Comparison of ENCODE assay signal across 8 cellular contexts in genomic region chr12:49019435-49020317, GRCh38. TPM values are rescaled to one million over a fixed set of nuclear protein-coding genes. Genes with fewer than 3 reads are reported as not detected.
DNase-seq lines count a peak whose midpoint lies in the region; ATAC-seq and TF ChIP-seq lines count a peak whose summit lies in the region.

No MANE protein-coding gene starts in this region.

- H3K4me1 ChIP-seq in esophagus squamous epithelium (peaks cover 8 to 28% (median 16%) of the 10 kb centered on the region in 3 donors), psoas muscle (peaks cover 30% of the 10 kb centered on the region)

- DNase-seq in NCI-H510A treated with DMSO at 0.1 percent for 48 hours (lab: John Stamatoyannopoulos, UW) = peak; percentile 41
- no peak for DNase-seq in NCI-H510A (lab: John Stamatoyannopoulos, UW)
- peak; percentile 75 for DNase-seq in MV-4-11 (lab: John Stamatoyannopoulos, UW)
- peak; percentile 55 for DNase-seq in activated CD4-positive, alpha-beta memory T cell treated with anti-CD3 and anti-CD28 coated beads for 36 hours
- DNase-seq in esophagus squamous epithelium (lab: John Stamatoyannopoulos, UW) = no peak
- DNase-seq in psoas muscle = peak in 1 of 2 donors; percentile 49
- DNase-seq in posterior vena cava (ENCODE audit: low spot score) = no peak

- POLR2A ChIA-PET in activated CD4-positive, alpha-beta memory T cell treated with anti-CD3 and anti-CD28 coated beads for 36 hours (lab: Charles Lee) = interaction anchor here (0.6 to 1.2 kb wide), 3 partner anchors 21 to 79 kb away, joined by 3 to 4 read pairs (median 3); partner anchors contain the start of gene DDN

- peaks cover 19% of the 10 kb centered on the region for H3K36me3 Mint-ChIP-seq in activated CD4-positive, alpha-beta memory T cell treated with anti-CD3 and anti-CD28 coated beads for 36 hours

- no peak for TF ChIP-seq CTCF in esophagus squamous epithelium (IDR thresholded peaks at IDR 0.05)
- no peak for TF ChIP-seq CTCF in psoas muscle (IDR thresholded peaks at IDR 0.05)

- WGBS in esophagus squamous epithelium, 2 donors = 55% methylated on average over 9 of the region's 9 CpGs
- 57 to 64% (median 58%) methylated on average over 9 of the region's 9 CpGs for WGBS in psoas muscle, 3 donors

- H3K27ac ChIP-seq in esophagus squamous epithelium = peak overlapping the region; percentile 93 to 98 (median 96)
- peak overlapping the region; percentile 96 for H3K27ac ChIP-seq in psoas muscle

- H3K27ac Mint-ChIP-seq in activated CD4-positive, alpha-beta memory T cell treated with anti-CD3 and anti-CD28 coated beads for 36 hours = peak overlapping the region; percentile 92

- CTCF ChIA-PET in activated CD4-positive, alpha-beta memory T cell treated with anti-CD3 and anti-CD28 coated beads for 36 hours (lab: Charles Lee) = interaction anchor here (0.6 to 2.6 kb wide), 17 partner anchors 9 to 216 kb away, joined by 3 to 24 read pairs (median 5); partner anchors contain the start of genes DDX23 and RHEBL1

- no peaks in the 10 kb centered on the region for H3K9me3 Mint-ChIP-seq in activated CD4-positive, alpha-beta memory T cell treated with anti-CD3 and anti-CD28 coated beads for 36 hours

- peaks cover 14 to 47% (median 26%) of the 10 kb centered on the region in 3 donors for H3K36me3 ChIP-seq in esophagus squamous epithelium
- peaks cover 5 to 43% of the 10 kb centered on the region in 2 donors for H3K36me3 ChIP-seq in psoas muscle (ENCODE audit: insufficient read depth in 1 of 2, low read depth in 1 of 2)

- intact Hi-C loops in activated CD4-positive, alpha-beta memory T cell treated with anti-CD3 and anti-CD28 coated beads for 36 hours (cut with micrococcal nuclease) = loop anchor here (2.0 to 5.0 kb wide), 3 partner anchors 37 to 248 kb away; partner anchors contain the start of genes TUBA1A and TUBA1C
- intact Hi-C loops in esophagus squamous epithelium (cut with DNase I) (no loop called here), psoas muscle (cut with DNase I) (loop anchor here (5.0 kb wide), 1 partner anchor 38 kb away; no protein-coding TSS in a partner anchor), posterior vena cava (cut with DNase I) (loop anchor here in 1 of 2 donors (2.0 kb wide), 1 partner anchor 41 kb away; the partner anchor contains the start of gene KMT2D)

- no peaks in the 10 kb centered on the region for H3K9me3 ChIP-seq in esophagus squamous epithelium
- H3K9me3 ChIP-seq in psoas muscle = no peaks in the 10 kb centered on the region

- peaks cover 40% of the 10 kb centered on the region for H3K4me1 Mint-ChIP-seq in activated CD4-positive, alpha-beta memory T cell treated with anti-CD3 and anti-CD28 coated beads for 36 hours (ENCODE audit: low read depth)

- no peaks in the 10 kb centered on the region for H3K27me3 Mint-ChIP-seq in activated CD4-positive, alpha-beta memory T cell treated with anti-CD3 and anti-CD28 coated beads for 36 hours

- TF ChIP-seq POLR2A in esophagus squamous epithelium (IDR thresholded peaks at IDR 0.05) = no peak

- H3K4me3 ChIP-seq in esophagus squamous epithelium (peak overlapping the region; percentile 76 to 95 (median 88)), psoas muscle (peak overlapping the region; percentile 88)

- peak overlapping the region; percentile 95 for H3K4me3 Mint-ChIP-seq in activated CD4-positive, alpha-beta memory T cell treated with anti-CD3 and anti-CD28 coated beads for 36 hours

- ATAC-seq in psoas muscle (no peak), GM18873 (IDR thresholded peaks at IDR 0.05; ENCODE audit: low FRiP score, unreplicated experiment) (no peak)

- H3K27me3 ChIP-seq in esophagus squamous epithelium (no peaks in the 10 kb centered on the region), psoas muscle (ENCODE audit: insufficient read depth in 3 of 3, low read length in 2 of 3) (no peaks in the 10 kb centered on the region)

RNA-seq across cellular contexts. Expression of gene PRKAG1, which starts 1.1 kb away (rescaled TPM):
- 10 to 100 TPM; 52.0 to 55.8 TPM for total RNA-seq in activated CD4-positive, alpha-beta memory T cell treated with anti-CD3 and anti-CD28 coated beads for 36 hours
- total RNA-seq in esophagus squamous epithelium (10 to 100 TPM; 31.9 to 58.6 (median 47.8) TPM), psoas muscle (10 to 100 TPM; 49.5 to 91.6 (median 70.6) TPM), posterior vena cava (10 to 100 TPM; 52.2 to 57.3 TPM)
- 100 to 1,000 TPM in 1 of 3 donors, 10 to 100 TPM in 2; 67.5 to 105 (median 86.5) TPM for polyA plus RNA-seq in psoas muscle

RNA-seq across cellular contexts. Expression of gene DDN, which starts 20.5 kb away (rescaled TPM):
- total RNA-seq in activated CD4-positive, alpha-beta memory T cell treated with anti-CD3 and anti-CD28 coated beads for 36 hours = under 1 TPM; 0.22 to 0.26 TPM
- total RNA-seq in esophagus squamous epithelium = under 1 TPM; 0.19 to 0.40 (median 0.26) TPM
- total RNA-seq in psoas muscle = 100 to 1,000 TPM in 2 of 4 donors, 10 to 100 TPM in 2; 11.2 to 485 (median 123) TPM
- polyA plus RNA-seq in psoas muscle = 100 to 1,000 TPM in 1 of 3 donors, 10 to 100 TPM in 2; 43.0 to 126 (median 72.6) TPM
- not detected for total RNA-seq in posterior vena cava

RNA-seq across cellular contexts. Expression of gene KMT2D, which starts 40.9 kb away (rescaled TPM):
- 10 to 100 TPM; 47.9 to 49.0 TPM for total RNA-seq in activated CD4-positive, alpha-beta memory T cell treated with anti-CD3 and anti-CD28 coated beads for 36 hours
- total RNA-seq in esophagus squamous epithelium (10 to 100 TPM; 29.4 to 67.9 (median 47.9) TPM), psoas muscle (10 to 100 TPM; 62.6 to 69.8 (median 65.1) TPM), posterior vena cava (10 to 100 TPM; 59.5 to 63.3 TPM)
- 10 to 100 TPM; 10.8 to 65.8 (median 13.9) TPM for polyA plus RNA-seq in psoas muscle

RNA-seq across cellular contexts. Expression of gene WNT1, which starts 41.6 kb away (rescaled TPM):
- total RNA-seq in activated CD4-positive, alpha-beta memory T cell treated with anti-CD3 and anti-CD28 coated beads for 36 hours = not detected
- total RNA-seq in esophagus squamous epithelium (under 1 TPM in 1 of 4 donors, not detected in 3; 0.41 TPM), psoas muscle (not detected), posterior vena cava (not detected)
- not detected for polyA plus RNA-seq in psoas muscle

RNA-seq across cellular contexts. Expression of gene WNT10B, which starts 48.1 kb away (rescaled TPM):
- total RNA-seq in activated CD4-positive, alpha-beta memory T cell treated with anti-CD3 and anti-CD28 coated beads for 36 hours = under 1 TPM; 0.10 to 0.21 TPM
- total RNA-seq in esophagus squamous epithelium = 1 to 10 TPM in 1 of 4 donors, under 1 TPM in 3; 0.19 to 6.3 (median 0.61) TPM
- total RNA-seq in psoas muscle = under 1 TPM in 2 of 4 donors, not detected in 2; 0.26 to 0.53 TPM
- polyA plus RNA-seq in psoas muscle = under 1 TPM in 2 of 3 donors, not detected in 1; 0.13 to 0.14 TPM
- 1 to 10 TPM in 1 of 2 donors, under 1 TPM in 1; 0.33 to 4.0 TPM for total RNA-seq in posterior vena cava

Comparison
In these comparisons a context has a peak if more than half of its experiments do, and no peak if none do; other contexts are left out.
1. DNase-seq: peak in NCI-H510A treated with DMSO at 0.1 percent for 48 hours (single experiment), MV-4-11 (single experiment) and activated CD4-positive, alpha-beta memory T cell treated with anti-CD3 and anti-CD28 coated beads for 36 hours (single experiment); none in NCI-H510A (single experiment), esophagus squamous epithelium (single experiment) and posterior vena cava (single experiment).
2. RNA of gene DDN, which starts 20.5 kb away (total RNA-seq): 11.2 to 485 TPM in psoas muscle; 0.19 to 0.40 TPM in esophagus squamous epithelium, 0.22 to 0.26 TPM in activated CD4-positive, alpha-beta memory T cell treated with anti-CD3 and anti-CD28 coated beads for 36 hours and not detected in posterior vena cava; every median in the first group is over 4 times any median in the second.